8 cellular contexts compared by ENCODE assay signal in the genomic region with DNA sequence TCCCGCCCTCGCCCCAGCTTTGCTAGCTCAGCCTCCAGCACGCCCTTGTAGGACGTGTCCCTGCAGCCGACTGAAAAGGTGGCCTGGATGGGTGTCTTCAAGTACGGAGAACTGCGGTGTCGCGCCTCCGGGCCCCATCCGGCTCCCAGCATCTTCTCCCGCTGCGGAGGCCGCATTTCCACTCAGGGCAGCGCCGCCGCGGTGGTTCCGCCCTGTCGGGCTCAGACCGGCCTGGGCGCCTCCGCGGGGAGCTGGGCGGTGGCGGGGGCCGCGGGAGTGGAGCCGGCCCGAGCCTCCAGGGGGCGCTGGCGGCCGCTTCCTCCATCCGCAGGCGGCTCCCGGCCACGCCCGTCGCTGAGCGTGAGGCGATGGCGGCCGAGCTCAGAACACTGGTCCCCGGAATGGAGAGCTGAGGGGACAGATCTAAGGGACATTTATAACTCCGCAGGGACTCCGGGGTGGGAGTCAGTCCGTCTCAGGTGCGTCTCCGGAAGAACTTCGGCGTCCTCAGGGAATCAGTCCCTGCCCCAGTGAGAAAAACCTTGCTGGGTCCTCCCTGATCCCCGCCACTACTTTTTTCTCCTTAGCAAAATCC. TPM values are rescaled to one million over a fixed set of nuclear protein-coding genes. Genes with fewer than 3 reads are reported as not detected.
DNase-seq lines count a peak whose midpoint lies in the region; ATAC-seq lines count a peak whose summit lies in the region.

No MANE protein-coding gene starts in this region.

- H3K9me3 ChIP-seq in effector memory CD4-positive, alpha-beta T cell (ENCODE audit: control insufficient read depth, low read length), result no peaks in the 10 kb centered on the region
- no peaks in the 10 kb centered on the region for H3K9me3 ChIP-seq in mesenchymal stem cell (ENCODE audit: control insufficient read depth, low read length)

- H2BK12ac ChIP-seq in mesenchymal stem cell (ENCODE audit: low read length in 2 of 2), result peak overlapping the region in 1 of 2 experiments; percentile 96

- peak; percentile 73 for DNase-seq in NK-92 treated with Interleukin-12 subunit alpha and Interleukin-12 subunit beta, amount 100 ng/mL, for 24 hours (lab: John Stamatoyannopoulos, UW)
- DNase-seq in NK-92 (lab: John Stamatoyannopoulos, UW; ENCODE audit: unreplicated experiment) (no peak), NCI-H2171 treated with DMSO at 0.1 percent for 48 hours (lab: John Stamatoyannopoulos, UW) (peak; percentile 73), mesenchymal stem cell (peak; percentile 58)
- peak; percentile 90 for DNase-seq in activated CD4-positive, alpha-beta T cell treated with anti-CD3 and anti-CD28 coated beads, Interleukin-2, amount 50 U/mL, for 48 hours
- DNase-seq in effector memory CD4-positive, alpha-beta T cell, result peak; percentile 28 to 67 (median 45)
- peak; percentile 46 to 60 for DNase-seq in stimulated activated CD8-positive, alpha-beta memory T cell treated with anti-CD3 and anti-CD28 coated beads, Interleukin-15, amount 100 ng/mL, for 4 hours (ENCODE audit: low read depth in 2 of 2)

- ATAC-seq in HG02884 (IDR thresholded peaks at IDR 0.05; ENCODE audit: unreplicated experiment), result peak; percentile 64

- H2BK15ac ChIP-seq in mesenchymal stem cell (ENCODE audit: low read depth, poor library complexity, severe bottlenecking), result peak overlapping the region; percentile 96

- peak overlapping the region; percentile 94 for H2AFZ ChIP-seq in mesenchymal stem cell (ENCODE audit: low read depth, low read length)

- peak overlapping the region; percentile 78 for H3K9ac ChIP-seq in mesenchymal stem cell (ENCODE audit: low read length)

- peaks cover 6% of the 10 kb centered on the region for H3K4me1 ChIP-seq in effector memory CD4-positive, alpha-beta T cell (ENCODE audit: control insufficient read depth, insufficient read depth, low read length, poor library complexity, severe bottlenecking)
- peaks cover 3% of the 10 kb centered on the region for H3K4me1 ChIP-seq in mesenchymal stem cell (ENCODE audit: control insufficient read depth, insufficient read depth, low read depth, low read length)

- H2AK5ac ChIP-seq in mesenchymal stem cell (ENCODE audit: low read length, severe bottlenecking), result peak overlapping the region; percentile 56

- H4K8ac ChIP-seq in mesenchymal stem cell (ENCODE audit: low read length), result peak overlapping the region; percentile 99

- H3K36me3 ChIP-seq in effector memory CD4-positive, alpha-beta T cell (ENCODE audit: control insufficient read depth, insufficient read depth, low read length), result no peaks in the 10 kb centered on the region
- no peaks in the 10 kb centered on the region for H3K36me3 ChIP-seq in mesenchymal stem cell (ENCODE audit: control insufficient read depth in 1 of 2, insufficient read depth in 2 of 2, low read depth in 1 of 2, low read length in 2 of 2)

- H3K23ac ChIP-seq in mesenchymal stem cell (ENCODE audit: low read length in 2 of 2), result peak overlapping the region in 1 of 2 experiments; percentile 98

- peak overlapping the region; percentile 86 for H2BK5ac ChIP-seq in mesenchymal stem cell (ENCODE audit: low read depth, low read length, poor library complexity, severe bottlenecking)

- H3K79me1 ChIP-seq in mesenchymal stem cell (replicated peaks; ENCODE audit: low read length, poor library complexity, severe bottlenecking), result no peaks in the 10 kb centered on the region

- H3K18ac ChIP-seq in mesenchymal stem cell (ENCODE audit: low read depth in 1 of 2, low read length in 2 of 2), result peak overlapping the region; percentile 96 to 99

- peak overlapping the region in 1 of 2 experiments; percentile 96 for H3K4ac ChIP-seq in mesenchymal stem cell (ENCODE audit: low read depth in 1 of 2, low read length in 2 of 2)

- peak overlapping the region; percentile 95 for H4K91ac ChIP-seq in mesenchymal stem cell (ENCODE audit: low read length)

- H3K27ac ChIP-seq in effector memory CD4-positive, alpha-beta T cell (ENCODE audit: insufficient read depth, low read length, poor library complexity, severe bottlenecking), result no peak overlapping the region
- no peak overlapping the region for H3K27ac ChIP-seq in mesenchymal stem cell (ENCODE audit: low read length, poor library complexity, severe bottlenecking)

- H2BK120ac ChIP-seq in mesenchymal stem cell (ENCODE audit: low read depth, low read length), result peak overlapping the region; percentile 95

- no peaks in the 10 kb centered on the region for H3K27me3 ChIP-seq in effector memory CD4-positive, alpha-beta T cell (replicated peaks; ENCODE audit: control insufficient read depth, insufficient read depth, low read length, poor library complexity, severe bottlenecking)
- peaks cover 0 to 3% of the 10 kb centered on the region in 2 experiments for H3K27me3 ChIP-seq in mesenchymal stem cell (ENCODE audit: control insufficient read depth in 1 of 2, insufficient read depth in 1 of 2, low read length in 2 of 2)

- peak overlapping the region in 1 of 2 experiments; percentile 93 for H3K14ac ChIP-seq in mesenchymal stem cell (ENCODE audit: low read length in 2 of 2)

- H3K4me2 ChIP-seq in mesenchymal stem cell (ENCODE audit: low read length, poor library complexity, severe bottlenecking), result peak overlapping the region; percentile 92

- WGBS in mesenchymal stem cell, result 11% methylated on average over 43 of the region's 52 CpGs

- H3K4me3 ChIP-seq in effector memory CD4-positive, alpha-beta T cell (ENCODE audit: insufficient read depth, low read depth, low read length, poor library complexity, severe bottlenecking), result peak overlapping the region; percentile 53
- H3K4me3 ChIP-seq in mesenchymal stem cell (ENCODE audit: insufficient read depth in 1 of 2, low read depth in 1 of 2, low read length in 2 of 2), result peak overlapping the region; percentile 60 to 83

RNA-seq across cellular contexts. Expression of a gene that starts 13.6 kb away (rescaled TPM):
- polyA plus RNA-seq in mesenchymal stem cell (2013, experiment 1 of 2), result not detected
- not detected for polyA plus RNA-seq in mesenchymal stem cell (2013, experiment 2 of 2)

RNA-seq across cellular contexts. Expression of a gene that starts 25.2 kb away (rescaled TPM):
- 14.6 TPM for polyA plus RNA-seq in mesenchymal stem cell (2013, experiment 1 of 2)
- polyA plus RNA-seq in mesenchymal stem cell (2013, experiment 2 of 2), result 14.1 TPM

RNA-seq across cellular contexts. Expression of a gene that starts 39.6 kb away (rescaled TPM):
- 7.2 TPM for polyA plus RNA-seq in mesenchymal stem cell (2013, experiment 1 of 2)
- 6.8 TPM for polyA plus RNA-seq in mesenchymal stem cell (2013, experiment 2 of 2)

RNA-seq across cellular contexts. Expression of a gene that starts 39.7 kb away (rescaled TPM):
- 6.5 TPM for polyA plus RNA-seq in mesenchymal stem cell (2013, experiment 1 of 2)
- 6.8 TPM for polyA plus RNA-seq in mesenchymal stem cell (2013, experiment 2 of 2)
